8 cellular contexts compared by ENCODE assay signal in the genomic region with DNA sequence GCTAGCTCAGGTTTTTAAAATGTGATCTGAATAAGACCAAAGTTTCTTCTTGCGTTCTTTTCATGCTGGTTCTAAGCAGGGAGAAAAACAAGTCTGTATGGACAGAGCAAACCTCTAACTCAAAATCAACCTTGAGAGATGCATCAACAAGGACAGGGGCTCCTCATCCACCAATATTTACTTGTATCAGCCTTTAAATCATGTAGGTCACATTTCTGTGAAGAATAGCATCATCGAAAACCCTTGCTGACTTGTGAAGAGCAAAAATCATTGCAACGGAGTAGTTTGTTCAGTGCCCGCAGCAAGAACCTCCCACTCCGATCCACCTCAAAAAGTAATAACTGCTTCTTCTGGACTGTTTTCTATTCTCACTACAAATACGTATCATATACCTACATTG. TPM values are rescaled to one million over a fixed set of nuclear protein-coding genes. Genes with fewer than 3 reads are reported as not detected.
A peak's percentile ranks its signal among the peaks of the same experiment; 100 is the strongest.
DNase-seq lines count a peak whose midpoint lies in the region; ATAC-seq and TF ChIP-seq lines count a peak whose summit lies in the region.

No MANE protein-coding gene starts in this region.

- no peaks in the 10 kb centered on the region for H3F3A ChIP-seq in neural progenitor cell (ENCODE audit: low read depth)

- peak overlapping the region; percentile 84 for H3K9ac ChIP-seq in endocrine pancreas (ENCODE audit: control insufficient read depth, insufficient read depth, low read length)
- H3K9ac ChIP-seq in neural progenitor cell, result no peak overlapping the region

- H3K79me2 ChIP-seq in neural progenitor cell (ENCODE audit: low read depth), result no peaks in the 10 kb centered on the region

- no peak for ATAC-seq in HG03139 (IDR thresholded peaks at IDR 0.05; ENCODE audit: unreplicated experiment)

- H3K4me1 Mint-ChIP-seq in neural progenitor cell, result peaks cover 8% of the 10 kb centered on the region

- H3K4me2 ChIP-seq in neural progenitor cell, result peak overlapping the region; percentile 73

- TF ChIP-seq CTCF in BE2C (IDR thresholded peaks at IDR 0.05; ENCODE audit: low read depth, low read length) (no peak), neural progenitor cell (IDR thresholded peaks at IDR 0.05) (no peak), GM20000 (IDR thresholded peaks at IDR 0.05; ENCODE audit: extremely low read depth, missing control alignments) (no peak)

- no peaks in the 10 kb centered on the region for H3K27me3 ChIP-seq in BE2C
- H3K27me3 ChIP-seq in endocrine pancreas (ENCODE audit: control insufficient read depth, insufficient read depth, low read length), result no peaks in the 10 kb centered on the region
- H3K27me3 ChIP-seq in neural progenitor cell, result peaks cover 11% of the 10 kb centered on the region

- H3K27ac Mint-ChIP-seq in neural progenitor cell, result no peak overlapping the region

- H3K9me3 Mint-ChIP-seq in neural progenitor cell, result peaks cover 5% of the 10 kb centered on the region

- H3K36me3 ChIP-seq in BE2C, result no peaks in the 10 kb centered on the region
- H3K36me3 ChIP-seq in endocrine pancreas (ENCODE audit: control insufficient read depth, insufficient read depth, low read length), result no peaks in the 10 kb centered on the region
- no peaks in the 10 kb centered on the region for H3K36me3 ChIP-seq in neural progenitor cell

- H3K4me3 ChIP-seq in BE2C (ENCODE audit: low read depth, low read length) (peak overlapping the region; percentile 86), endocrine pancreas (ENCODE audit: control insufficient read depth, insufficient read depth, low read length) (peak overlapping the region; percentile 100), neural progenitor cell (peak overlapping the region; percentile 69)

- peak overlapping the region; percentile 91 for H3K4me3 Mint-ChIP-seq in neural progenitor cell

- no peaks in the 10 kb centered on the region for H3K36me3 Mint-ChIP-seq in neural progenitor cell

- no peak for DNase-seq in BE2C
- peak; percentile 9 for DNase-seq in NAMALWA (ENCODE audit: low spot score)
- no peak for DNase-seq in neural progenitor cell (ENCODE audit: low spot score)
- DNase-seq in GM20000 (ENCODE audit: low spot score), result no peak
- no peak for DNase-seq in NCI-H2171 (lab: John Stamatoyannopoulos, UW)
- no peak for DNase-seq in NK-92 treated with Interleukin-12 subunit alpha and Interleukin-12 subunit beta, amount 100 ng/mL, for 24 hours (lab: John Stamatoyannopoulos, UW)

- H4K20me1 ChIP-seq in neural progenitor cell (ENCODE audit: low read depth), result no peaks in the 10 kb centered on the region

- peaks cover 6% of the 10 kb centered on the region; the same call in 1 of the 2 replicates for H3K4me1 ChIP-seq in BE2C
- peaks cover 4% of the 10 kb centered on the region for H3K4me1 ChIP-seq in endocrine pancreas (ENCODE audit: control insufficient read depth, insufficient read depth, low read length)
- H3K4me1 ChIP-seq in neural progenitor cell, result peaks cover 6% of the 10 kb centered on the region

- H3K9me3 ChIP-seq in BE2C, result no peaks in the 10 kb centered on the region
- H3K9me3 ChIP-seq in endocrine pancreas (ENCODE audit: control insufficient read depth, low read length), result no peaks in the 10 kb centered on the region
- H3K9me3 ChIP-seq in neural progenitor cell (ENCODE audit: low read depth), result no peaks in the 10 kb centered on the region

- H3K27me3 Mint-ChIP-seq in neural progenitor cell (ENCODE audit: insufficient read depth, low read depth), result no peaks in the 10 kb centered on the region

- peak overlapping the region; percentile 80 for H2AFZ ChIP-seq in neural progenitor cell (replicated peaks)

- no peak overlapping the region for H3K27ac ChIP-seq in neural progenitor cell

RNA-seq across cellular contexts. Expression of gene ATP10D, which starts 1.2 kb away (rescaled TPM):
- 4.8 TPM for polyA plus RNA-seq in BE2C (2012; ENCODE audit: insufficient read depth, insufficient read length, low read depth)
- total RNA-seq in neural progenitor cell (ENCODE audit: low replicate concordance), result 5.2 and 8.1 TPM in 2 replicates

RNA-seq across cellular contexts. Expression of gene COMMD8, which starts 22.8 kb away (rescaled TPM):
- 7.3 TPM for polyA plus RNA-seq in BE2C (2012; ENCODE audit: insufficient read depth, insufficient read length, low read depth)
- 29.7 and 46.1 TPM in 2 replicates for total RNA-seq in neural progenitor cell (ENCODE audit: low replicate concordance)
